19 cellular contexts compared by ENCODE assay signal in genomic region chr7:156684661-156685060, GRCh38. TPM values are rescaled to one million over a fixed set of nuclear protein-coding genes. Genes with fewer than 3 reads are reported as not detected.
DNase-seq lines count a peak whose midpoint lies in the region; ATAC-seq and TF ChIP-seq lines count a peak whose summit lies in the region.
"Had no signal": no experiment of that assay in that cellular context is flagged by ENCODE, and none has a peak within 500 bp of the region (broad histone marks: within the 10 kb centered on the region; RNA-seq: fewer than 3 reads in every experiment).

No MANE protein-coding gene starts in this region.

- no peak overlapping the region for H3K4me3 Mint-ChIP-seq in activated CD8-positive, alpha-beta memory T cell treated with anti-CD3 and anti-CD28 coated beads, Interleukin-2, amount 10 ng/mL, durations not matched to agents 7 days and 5 days
- H3K4me3 Mint-ChIP-seq in nephron progenitor cell: no peak overlapping the region
- H3K4me3 Mint-ChIP-seq: CD14-positive monocyte; CD4-positive, alpha-beta memory T cell; IgD-negative memory B cell had no signal

- ATAC-seq in activated CD8-positive, alpha-beta memory T cell treated with anti-CD3 and anti-CD28 coated beads, Interleukin-2, amount 10 ng/mL, durations not matched to agents 7 days and 5 days: no peak
- ATAC-seq in HG03457 (IDR thresholded peaks at IDR 0.05; ENCODE audit: unreplicated experiment): no peak
- no peak for ATAC-seq in HG02840 (IDR thresholded peaks at IDR 0.05; ENCODE audit: low FRiP score, unreplicated experiment)
- ATAC-seq in activated naive CD4-positive, alpha-beta T cell treated with anti-CD3 and anti-CD28 coated beads, Interleukin-2, amount 50 U/mL, for 72 hours: no peak
- ATAC-seq: A549, GM12878 had no signal

- no peaks in the 10 kb centered on the region for H3K9me3 Mint-ChIP-seq in activated CD8-positive, alpha-beta memory T cell treated with anti-CD3 and anti-CD28 coated beads, Interleukin-2, amount 10 ng/mL, durations not matched to agents 7 days and 5 days (ENCODE audit: low read depth)
- H3K9me3 Mint-ChIP-seq in nephron progenitor cell: no peaks in the 10 kb centered on the region
- H3K9me3 Mint-ChIP-seq in activated naive CD4-positive, alpha-beta T cell treated with anti-CD3 and anti-CD28 coated beads, Interleukin-2, amount 50 U/mL, for 72 hours: no peaks in the 10 kb centered on the region
- H3K9me3 Mint-ChIP-seq: CD14-positive monocyte; CD4-positive, alpha-beta memory T cell; IgD-negative memory B cell had no signal

- TF ChIP-seq POLR2A in thyroid gland (IDR thresholded peaks at IDR 0.05): no peak

- no peaks in the 10 kb centered on the region for H3K27me3 ChIP-seq in thyroid gland
- H3K27me3 ChIP-seq: BLaER1 had no signal

- peak overlapping the region; percentile 2 for H3K27ac Mint-ChIP-seq in activated CD8-positive, alpha-beta memory T cell treated with anti-CD3 and anti-CD28 coated beads, Interleukin-2, amount 10 ng/mL, durations not matched to agents 7 days and 5 days
- H3K27ac Mint-ChIP-seq in nephron progenitor cell: peak overlapping the region; percentile 26
- H3K27ac Mint-ChIP-seq in activated naive CD4-positive, alpha-beta T cell treated with anti-CD3 and anti-CD28 coated beads, Interleukin-2, amount 50 U/mL, for 72 hours: no peak overlapping the region
- H3K27ac Mint-ChIP-seq: CD4-positive, alpha-beta memory T cell; IgD-negative memory B cell had no signal

- TF ChIP-seq CTCF in epithelial cell of proximal tubule (conservative IDR thresholded peaks at IDR 0.05; ENCODE audit: low read depth, low read length) (no peak), nephron progenitor cell (IDR thresholded peaks at IDR 0.05) (no peak), thyroid gland (IDR thresholded peaks at IDR 0.05) (no peak)

- no peaks in the 10 kb centered on the region for H3K27me3 Mint-ChIP-seq in activated CD8-positive, alpha-beta memory T cell treated with anti-CD3 and anti-CD28 coated beads, Interleukin-2, amount 10 ng/mL, durations not matched to agents 7 days and 5 days
- peaks cover 4% of the 10 kb centered on the region for H3K27me3 Mint-ChIP-seq in nephron progenitor cell (ENCODE audit: low read depth, poor library complexity)
- H3K27me3 Mint-ChIP-seq: CD4-positive, alpha-beta memory T cell; IgD-negative memory B cell had no signal

- peaks cover 6% of the 10 kb centered on the region for H3K4me1 Mint-ChIP-seq in activated CD8-positive, alpha-beta memory T cell treated with anti-CD3 and anti-CD28 coated beads, Interleukin-2, amount 10 ng/mL, durations not matched to agents 7 days and 5 days
- peaks cover 12% of the 10 kb centered on the region for H3K4me1 Mint-ChIP-seq in nephron progenitor cell
- H3K4me1 Mint-ChIP-seq: CD14-positive monocyte; CD4-positive, alpha-beta memory T cell; IgD-negative memory B cell had no signal

- H3K4me3 ChIP-seq in epithelial cell of proximal tubule (ENCODE audit: low read depth, low read length): no peak overlapping the region
- H3K4me3 ChIP-seq in thyroid gland (replicated peaks in 1 of 3): no peak overlapping the region
- H3K4me3 ChIP-seq: A549, BLaER1, GM12878, HAP-1 had no signal

- H3K9me3 ChIP-seq in thyroid gland: no peaks in the 10 kb centered on the region
- H3K9me3 ChIP-seq: A549, BLaER1, HAP-1 had no signal

- peaks cover 10 to 13% of the 10 kb centered on the region in 2 donors for H3K4me1 ChIP-seq in thyroid gland
- H3K4me1 ChIP-seq: A549, BLaER1, HAP-1 had no signal

- H3K36me3 ChIP-seq in thyroid gland: no peaks in the 10 kb centered on the region

- intact Hi-C loops in thyroid gland (cut with DNase I): no loop called here

- WGBS in thyroid gland, 2 donors: 41 to 74% methylated on average over 4 of the region's 4 CpGs

- peaks cover 2% of the 10 kb centered on the region for H3K36me3 Mint-ChIP-seq in activated CD8-positive, alpha-beta memory T cell treated with anti-CD3 and anti-CD28 coated beads, Interleukin-2, amount 10 ng/mL, durations not matched to agents 7 days and 5 days
- peaks cover 8% of the 10 kb centered on the region for H3K36me3 Mint-ChIP-seq in nephron progenitor cell (ENCODE audit: low read depth)
- H3K36me3 Mint-ChIP-seq in activated naive CD4-positive, alpha-beta T cell treated with anti-CD3 and anti-CD28 coated beads, Interleukin-2, amount 50 U/mL, for 72 hours: peaks cover 0 to 4% of the 10 kb centered on the region in 2 donors

- DNase-seq in activated CD8-positive, alpha-beta memory T cell treated with anti-CD3 and anti-CD28 coated beads, Interleukin-2, amount 10 ng/mL, durations not matched to agents 7 days and 5 days: no peak
- no peak for DNase-seq in activated CD8-positive, alpha-beta memory T cell treated with anti-CD3 and anti-CD28 coated beads, Interleukin-2, amount 50 U/mL, for 48 hours
- DNase-seq in epithelial cell of proximal tubule (ENCODE audit: low read depth): peak; percentile 7
- no peak for DNase-seq in nephron progenitor cell
- peak; percentile 52 to 64 for DNase-seq in thyroid gland
- DNase-seq in activated naive CD4-positive, alpha-beta T cell treated with anti-CD3 and anti-CD28 coated beads, Interleukin-2, amount 50 U/mL, for 72 hours (ENCODE audit: low spot score in 2 of 2): no peak
- DNase-seq: Calu3; CD4-positive, alpha-beta memory T cell; DMS79 treated with DMSO at 0.1 percent for 48 hours; GF-D8 had no signal

- H3K27ac ChIP-seq in thyroid gland: peak overlapping the region; percentile 0 to 26 (median 24)
- H3K27ac ChIP-seq: 22Rv1, A549, BLaER1 had no signal

- CTCF ChIA-PET in activated CD8-positive, alpha-beta memory T cell treated with anti-CD3 and anti-CD28 coated beads, Interleukin-2, amount 10 ng/mL, durations not matched to agents 7 days and 5 days (lab: Charles Lee): no interaction called here

RNA-seq across cellular contexts. Expression of gene RNF32, which starts 44.1 kb away (rescaled TPM):
- 1 to 10 TPM; 2.0 to 2.9 TPM for total RNA-seq in activated CD8-positive, alpha-beta memory T cell treated with anti-CD3 and anti-CD28 coated beads, Interleukin-2, amount 10 ng/mL, durations not matched to agents 7 days and 5 days
- 0.35 and 0.36 TPM in 2 replicates for total RNA-seq in epithelial cell of proximal tubule
- 1 to 10 TPM; 1.1 to 3.1 (median 1.4) TPM for total RNA-seq in thyroid gland
- 1 to 10 TPM in 1 of 2 donors, not detected in 1; 1.8 TPM for total RNA-seq in activated naive CD4-positive, alpha-beta T cell treated with anti-CD3 and anti-CD28 coated beads, Interleukin-2, amount 50 U/mL, for 72 hours

Comparison
In these comparisons a context has a peak if more than half of its experiments do, and no peak if none do; other contexts are left out.
1. DNase-seq: peak in epithelial cell of proximal tubule (single experiment) and thyroid gland (2 of 2); none in activated CD8-positive, alpha-beta memory T cell treated with anti-CD3 and anti-CD28 coated beads, Interleukin-2, amount 10 ng/mL, durations not matched to agents 7 days and 5 days (single experiment), activated CD8-positive, alpha-beta memory T cell treated with anti-CD3 and anti-CD28 coated beads, Interleukin-2, amount 50 U/mL, for 48 hours (single experiment), nephron progenitor cell (single experiment) and activated naive CD4-positive, alpha-beta T cell treated with anti-CD3 and anti-CD28 coated beads, Interleukin-2, amount 50 U/mL, for 72 hours (0 of 2).
2. H3K27ac Mint-ChIP-seq: peak in activated CD8-positive, alpha-beta memory T cell treated with anti-CD3 and anti-CD28 coated beads, Interleukin-2, amount 10 ng/mL, durations not matched to agents 7 days and 5 days (single experiment) and nephron progenitor cell (single experiment); none in activated naive CD4-positive, alpha-beta T cell treated with anti-CD3 and anti-CD28 coated beads, Interleukin-2, amount 50 U/mL, for 72 hours (0 of 2).